Comparison of ENCODE assay signal across 14 cellular contexts in genomic region chr10:60426425-60426824, GRCh38. TPM values are rescaled to one million over a fixed set of nuclear protein-coding genes. Genes with fewer than 3 reads are reported as not detected.
DNase-seq lines count a peak whose midpoint lies in the region; ATAC-seq and TF ChIP-seq lines count a peak whose summit lies in the region.
"Had no signal": no experiment of that assay in that cellular context is flagged by ENCODE, and none has a peak within 500 bp of the region (broad histone marks: within the 10 kb centered on the region; RNA-seq: fewer than 3 reads in every experiment).

No MANE protein-coding gene starts in this region.

- H3K4me3 ChIP-seq in AG10803 (ENCODE audit: low read length): no peak overlapping the region
- no peak overlapping the region for H3K4me3 ChIP-seq in MG63
- H3K4me3 ChIP-seq in mesodermal cell (ENCODE audit: extremely low read depth, insufficient read depth, low read length, poor library complexity, severe bottlenecking): no peak overlapping the region
- no peak overlapping the region for H3K4me3 ChIP-seq in body of pancreas
- H3K4me3 ChIP-seq: adrenal gland, heart left ventricle had no signal

- H3K9me3 ChIP-seq in MG63: no peaks in the 10 kb centered on the region
- no peaks in the 10 kb centered on the region for H3K9me3 ChIP-seq in mesodermal cell (ENCODE audit: control insufficient read depth, low read length)
- no peaks in the 10 kb centered on the region for H3K9me3 ChIP-seq in body of pancreas
- H3K9me3 ChIP-seq: adrenal gland, Caco-2, heart left ventricle had no signal

- no peaks in the 10 kb centered on the region for H3K27me3 ChIP-seq in MG63
- H3K27me3 ChIP-seq in body of pancreas: no peaks in the 10 kb centered on the region
- H3K27me3 ChIP-seq: adrenal gland, heart left ventricle had no signal

- no peaks in the 10 kb centered on the region for H3K36me3 ChIP-seq in MG63
- H3K36me3 ChIP-seq in mesodermal cell (ENCODE audit: control insufficient read depth, insufficient read depth, low read length): no peaks in the 10 kb centered on the region
- no peaks in the 10 kb centered on the region for H3K36me3 ChIP-seq in body of pancreas (replicated peaks in 1 of 2; ENCODE audit: insufficient read depth in 1 of 2, low read depth in 2 of 2)
- H3K36me3 ChIP-seq: adrenal gland, heart left ventricle had no signal

- H3K4me1 ChIP-seq in mesodermal cell (ENCODE audit: control insufficient read depth, insufficient read depth, low read length, poor library complexity, severe bottlenecking) (peaks cover 49% of the 10 kb centered on the region), body of pancreas (no peaks in the 10 kb centered on the region)
- H3K4me1 ChIP-seq: adrenal gland had no signal

- no peaks in the 10 kb centered on the region for H3K9me3 Mint-ChIP-seq in activated T-cell treated with anti-CD3 and anti-CD28 coated beads, Interleukin-2, amount 50 U/mL, for 4 hours

- H3K27ac ChIP-seq in caudate nucleus (ENCODE audit: low read depth, low read length): peak overlapping the region; percentile 31
- peak overlapping the region; percentile 12 for H3K27ac ChIP-seq in mesodermal cell (ENCODE audit: low read depth, low read length, severe bottlenecking)
- H3K27ac ChIP-seq in body of pancreas: no peak overlapping the region
- H3K27ac ChIP-seq: adrenal gland, heart left ventricle had no signal

- TF ChIP-seq CTCF in AG10803 (conservative IDR thresholded peaks at IDR 0.05; ENCODE audit: low read length): no peak
- no peak for TF ChIP-seq CTCF in body of pancreas (IDR thresholded peaks at IDR 0.05)

- 100% methylated on average over 2 of the region's 2 CpGs; no CpG with 5 or more reads in 1 of the 2 experiments for WGBS in mesodermal cell (ENCODE audit: insufficient coverage in 2 of 2), 2 experiments
- 86 to 91% methylated on average over 2 of the region's 2 CpGs for WGBS in body of pancreas, 2 donors

- intact Hi-C loops in body of pancreas (cut with DNase I): no loop called here

- TF ChIP-seq POLR2A in body of pancreas (IDR thresholded peaks at IDR 0.05): no peak

- peak; percentile 84 for DNase-seq in AG10803 (ENCODE audit: low read depth)
- DNase-seq in MG63: peak; percentile 10
- DNase-seq in caudate nucleus (lab: John Stamatoyannopoulos, UW): peak in 1 of 61 donors; percentile 26
- DNase-seq in activated T-cell treated with anti-CD3 and anti-CD28 coated beads, Interleukin-2, amount 50 U/mL, for 4 hours: no peak
- no peak for DNase-seq in middle frontal gyrus (ENCODE audit: extremely low spot score, low spot score)
- no peak for DNase-seq in body of pancreas
- DNase-seq: adrenal gland; Caco-2; heart left ventricle; NCI-H774; stimulated activated CD4-positive, alpha-beta T cell treated with anti-CD3 and anti-CD28 coated beads, Interleukin-2, amount 100 ng/mL, for 24 hours; substantia nigra had no signal

- ATAC-seq in activated T-cell treated with anti-CD3 and anti-CD28 coated beads, Interleukin-2, amount 50 U/mL, for 4 hours: no peak
- ATAC-seq in GM18520 (IDR thresholded peaks at IDR 0.05; ENCODE audit: unreplicated experiment): no peak
- ATAC-seq in body of pancreas: no peak

- H3K36me3 Mint-ChIP-seq in activated T-cell treated with anti-CD3 and anti-CD28 coated beads, Interleukin-2, amount 50 U/mL, for 4 hours (ENCODE audit: insufficient read depth): peaks cover 6% of the 10 kb centered on the region

- no peaks in the 10 kb centered on the region for H3K27me3 Mint-ChIP-seq in activated T-cell treated with anti-CD3 and anti-CD28 coated beads, Interleukin-2, amount 50 U/mL, for 4 hours (ENCODE audit: low read depth)

- peaks cover 4% of the 10 kb centered on the region for H3K4me1 Mint-ChIP-seq in activated T-cell treated with anti-CD3 and anti-CD28 coated beads, Interleukin-2, amount 50 U/mL, for 4 hours (ENCODE audit: low read depth)

- no peak overlapping the region for H3K4me3 Mint-ChIP-seq in activated T-cell treated with anti-CD3 and anti-CD28 coated beads, Interleukin-2, amount 50 U/mL, for 4 hours

RNA-seq across cellular contexts. Expression of gene ANK3, which starts 36.8 kb away (rescaled TPM):
- 1.7 TPM in 1 of 2 replicates, not detected in the other for total RNA-seq in MG63 (2014; rRNA removed; shearing (Covaris generic); ENCODE audit: low replicate concordance)
- 107 TPM for polyA plus RNA-seq in mesodermal cell (2013, experiment 1 of 2)
- polyA plus RNA-seq in mesodermal cell (2013, experiment 2 of 2): 108 TPM
- 10 to 100 TPM; 21.4 to 41.1 (median 30.5) TPM for total RNA-seq in activated T-cell treated with anti-CD3 and anti-CD28 coated beads, Interleukin-2, amount 50 U/mL, for 4 hours
- 100 to 1,000 TPM in 1 of 2 donors, 10 to 100 TPM in 1; 41.0 to 113 TPM for total RNA-seq in body of pancreas

Comparison
In these comparisons a context has a peak if more than half of its experiments do, and no peak if none do; other contexts are left out.
1. DNase-seq: peak in AG10803 (single experiment) and MG63 (single experiment); none in activated T-cell treated with anti-CD3 and anti-CD28 coated beads, Interleukin-2, amount 50 U/mL, for 4 hours (single experiment), middle frontal gyrus (single experiment) and body of pancreas (0 of 4).
2. H3K27ac ChIP-seq: peak in caudate nucleus (single experiment) and mesodermal cell (single experiment); none in body of pancreas (0 of 4).